Comparison of ENCODE assay signal across 27 cellular contexts in genomic region chr15:84793431-84793830, GRCh38.
"Had no signal": no experiment of that assay in that cellular context is flagged by ENCODE, and none has a peak within 500 bp of the region (broad histone marks: within the 10 kb centered on the region; RNA-seq: fewer than 3 reads in every experiment).

No MANE protein-coding gene starts in this region.

- H3K27ac ChIP-seq: neural progenitor cell, parathyroid adenoma, psoas muscle, skin epidermis, suprapubic skin, tibial artery, upper lobe of left lung, uterus had no signal

- ATAC-seq: effector memory CD8-positive, alpha-beta T cell; natural killer cell treated with Interleukin-12 subunit alpha and Interleukin-12 subunit beta and Interleukin-15 and Interleukin-18, amount 100 ng/mL, for 72 hours; psoas muscle; sciatic nerve had no signal

- DNase-seq: cerebellar nuclear complex; effector memory CD8-positive, alpha-beta T cell; erythroblast; foreskin melanocyte; head of caudate nucleus; hippocampal formation; kidney glomerular epithelial cell; mammary epithelial cell; midbrain; occipital lobe; psoas muscle; retina; stimulated activated CD4-positive, alpha-beta T cell treated with anti-CD3 and anti-CD28 coated beads, Interleukin-12 subunit alpha, Interleukin-12 subunit beta, amount 100 ng/mL, for 4 hours; stimulated activated CD4-positive, alpha-beta T cell treated with anti-CD3 and anti-CD28 coated beads, Interleukin-2, amount 100 ng/mL, for 48 hours; stimulated activated naive CD4-positive, alpha-beta T cell treated with Interleukin-2 at 50 U/mL for 16 hours; tibial artery; upper lobe of left lung; uterus had no signal

- H3K9ac ChIP-seq: neural progenitor cell, parathyroid adenoma had no signal

- H3K4me2 ChIP-seq: neural progenitor cell had no signal

- H3K27me3 ChIP-seq: neural progenitor cell, suprapubic skin, tibial artery, upper lobe of left lung, uterus had no signal

- H3K4me3 ChIP-seq: neural progenitor cell, psoas muscle, skin epidermis, suprapubic skin, tibial artery, upper lobe of left lung, uterus had no signal

- H3K4me1 ChIP-seq: parathyroid adenoma, suprapubic skin, uterus had no signal

- H2AFZ ChIP-seq: neural progenitor cell, parathyroid adenoma had no signal

- H3K36me3 ChIP-seq: uterus had no signal

- FAIRE-seq: colon, endothelial cell of umbilical vein, islet of Langerhans had no signal

- H3K9me3 ChIP-seq: psoas muscle, suprapubic skin, tibial artery, upper lobe of left lung, uterus had no signal
